In genomic region chr15:39362832-39363561, GRCh38 we compare ENCODE assay signal across 15 cellular contexts.
DNase-seq lines count a peak whose midpoint lies in the region; ATAC-seq and TF ChIP-seq lines count a peak whose summit lies in the region.
"Had no signal": no experiment of that assay in that cellular context is flagged by ENCODE, and none has a peak within 500 bp of the region (broad histone marks: within the 10 kb centered on the region; RNA-seq: fewer than 3 reads in every experiment).

No MANE protein-coding gene starts in this region.

- H3K4me1 Mint-ChIP-seq in activated CD8-positive, alpha-beta memory T cell treated with anti-CD3 and anti-CD28 coated beads, Interleukin-2, amount 10 ng/mL, durations not matched to agents 7 days and 5 days: no peaks in the 10 kb centered on the region

- TF ChIP-seq CTCF in AG04450 (IDR thresholded peaks at IDR 0.05; ENCODE audit: low read depth, low read length): no peak

- H3K9me3 ChIP-seq in AG04450 (ENCODE audit: control insufficient read depth, insufficient read depth, low read length): no peaks in the 10 kb centered on the region
- H3K9me3 ChIP-seq: BLaER1 treated with 17β-estradiol and CSF1 and Interleukin-3, amounts not matched to agents 10 nM and 100 nM; mucosa of descending colon had no signal

- H3K9me3 Mint-ChIP-seq in activated CD8-positive, alpha-beta memory T cell treated with anti-CD3 and anti-CD28 coated beads, Interleukin-2, amount 10 ng/mL, durations not matched to agents 7 days and 5 days (ENCODE audit: low read depth): no peaks in the 10 kb centered on the region

- no peak overlapping the region for H3K4me3 ChIP-seq in AG04450 (ENCODE audit: low read depth, low read length)
- H3K4me3 ChIP-seq: BLaER1 treated with 17β-estradiol and CSF1 and Interleukin-3, amounts not matched to agents 10 nM and 100 nM; mucosa of descending colon had no signal

- CTCF ChIA-PET in AG04450 (lab: Charles Lee): interaction anchor here (0.9 kb wide), 1 partner anchor 217 kb away, joined by 4 read pairs; no protein-coding TSS in a partner anchor
- CTCF ChIA-PET in activated CD8-positive, alpha-beta memory T cell treated with anti-CD3 and anti-CD28 coated beads, Interleukin-2, amount 10 ng/mL, durations not matched to agents 7 days and 5 days (lab: Charles Lee): no interaction called here

- DNase-seq in AG04450 (ENCODE audit: low read depth, low spot score) (peak; percentile 92), HS-27A (ENCODE audit: low read depth) (peak; percentile 99), T1000 (lab: John Stamatoyannopoulos, UW) (peak; percentile 71), hepatic stellate cell (ENCODE audit: low spot score) (peak; percentile 58), ureter (ENCODE audit: low spot score) (no peak)
- no peak for DNase-seq in activated CD8-positive, alpha-beta memory T cell treated with anti-CD3 and anti-CD28 coated beads, Interleukin-2, amount 10 ng/mL, durations not matched to agents 7 days and 5 days
- DNase-seq: activated CD8-positive, alpha-beta memory T cell treated with anti-CD3 and anti-CD28 coated beads, Interleukin-2, amount 50 U/mL, for 4 hours; head of caudate nucleus; KG1; mucosa of descending colon; NK-92 treated with Interleukin-12 subunit alpha and Interleukin-12 subunit beta, amount 100 ng/mL, for 24 hours; T-helper 2 cell had no signal

- no peaks in the 10 kb centered on the region for H3K27me3 ChIP-seq in AG04450 (ENCODE audit: control insufficient read depth, insufficient read depth, low read length)
- H3K27me3 ChIP-seq: BLaER1 treated with 17β-estradiol and CSF1 and Interleukin-3, amounts not matched to agents 10 nM and 100 nM had no signal

- H3K27me3 Mint-ChIP-seq in activated CD8-positive, alpha-beta memory T cell treated with anti-CD3 and anti-CD28 coated beads, Interleukin-2, amount 10 ng/mL, durations not matched to agents 7 days and 5 days: peaks cover 37% of the 10 kb centered on the region

- POLR2A ChIA-PET in AG04450 (lab: Yijun Ruan, JAX): interaction anchor here (0.6 to 1.7 kb wide), 7 partner anchors 42 to 218 kb away, joined by 3 to 14 read pairs (median 4); partner anchors contain the start of gene THBS1

- H3K27ac ChIP-seq in AG04450 (ENCODE audit: low read depth, low read length): peak overlapping the region; percentile 63
- H3K27ac ChIP-seq: BLaER1 treated with 17β-estradiol and CSF1 and Interleukin-3, amounts not matched to agents 10 nM and 100 nM had no signal

- ATAC-seq in GM19467 (IDR thresholded peaks at IDR 0.05; ENCODE audit: unreplicated experiment) (no peak), HG03469 (IDR thresholded peaks at IDR 0.05; ENCODE audit: unreplicated experiment) (no peak)
- no peak for ATAC-seq in activated CD8-positive, alpha-beta memory T cell treated with anti-CD3 and anti-CD28 coated beads, Interleukin-2, amount 10 ng/mL, durations not matched to agents 7 days and 5 days
- ATAC-seq: mucosa of descending colon had no signal

- H3K36me3 Mint-ChIP-seq in activated CD8-positive, alpha-beta memory T cell treated with anti-CD3 and anti-CD28 coated beads, Interleukin-2, amount 10 ng/mL, durations not matched to agents 7 days and 5 days: no peaks in the 10 kb centered on the region

- no peak overlapping the region for H3K4me3 Mint-ChIP-seq in activated CD8-positive, alpha-beta memory T cell treated with anti-CD3 and anti-CD28 coated beads, Interleukin-2, amount 10 ng/mL, durations not matched to agents 7 days and 5 days

- no peak overlapping the region for H3K27ac Mint-ChIP-seq in activated CD8-positive, alpha-beta memory T cell treated with anti-CD3 and anti-CD28 coated beads, Interleukin-2, amount 10 ng/mL, durations not matched to agents 7 days and 5 days

Comparison
In these comparisons a context has a peak if more than half of its experiments do, and no peak if none do; other contexts are left out.
1. DNase-seq: peak in AG04450 (single experiment), HS-27A (single experiment), T1000 (single experiment) and hepatic stellate cell (single experiment); none in activated CD8-positive, alpha-beta memory T cell treated with anti-CD3 and anti-CD28 coated beads, Interleukin-2, amount 10 ng/mL, durations not matched to agents 7 days and 5 days (single experiment) and ureter (single experiment).